In the genomic region with DNA sequence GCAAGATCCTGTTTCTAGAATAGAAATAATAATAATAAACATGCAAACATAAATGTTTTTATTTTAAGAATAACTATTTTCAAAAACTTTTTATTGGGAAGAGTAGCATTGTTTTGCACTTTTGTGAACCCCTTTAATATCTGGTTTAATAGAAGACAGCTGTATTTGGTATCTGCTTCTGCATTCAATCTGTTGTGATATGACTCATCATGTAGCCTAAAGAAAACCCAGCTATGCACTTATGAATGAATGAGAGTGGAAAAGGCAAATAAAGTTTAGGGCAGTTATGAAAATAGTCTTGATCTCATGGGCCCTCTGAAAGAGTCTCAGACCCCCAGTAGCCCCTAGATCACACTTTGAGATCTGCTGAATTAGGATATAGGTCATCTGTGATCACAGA, we compare ENCODE assay signal across 16 cellular contexts.
DNase-seq lines count a peak whose midpoint lies in the region; ATAC-seq, FAIRE-seq and TF ChIP-seq lines count a peak whose summit lies in the region.
"Had no signal": no experiment of that assay in that cellular context is flagged by ENCODE, and none has a peak within 500 bp of the region (broad histone marks: within the 10 kb centered on the region; RNA-seq: fewer than 3 reads in every experiment).

No MANE protein-coding gene starts in this region.

- no peak for TF ChIP-seq CTCF in left lung (IDR thresholded peaks at IDR 0.05)

- intact Hi-C loops in left lung (cut with DNase I), result no loop called here

- H3K4me3 ChIP-seq in left lung, result no peak overlapping the region

- DNase-seq in HS-5 (ENCODE audit: low read depth), result peak; percentile 22
- no peak for DNase-seq in left lung
- DNase-seq in activated CD8-positive, alpha-beta memory T cell treated with anti-CD3 and anti-CD28 coated beads for 24 hours, result no peak
- DNase-seq in NCI-H774 (lab: John Stamatoyannopoulos, UW), result no peak
- DNase-seq: CD4-positive, alpha-beta T cell; EL; GOT3; Karpas-422; NCI-H187 treated with DMSO at 0.1 percent for 48 hours; NCI-H446; NCI-H748 treated with DMSO at 0.1 percent for 48 hours; SHP77 treated with DMSO at 0.1 percent for 48 hours had no signal

- peak; percentile 56 for ATAC-seq in GM18868 (IDR thresholded peaks at IDR 0.05; ENCODE audit: unreplicated experiment)
- ATAC-seq in left lung, result peak; percentile 36
- no peak for ATAC-seq in esophagus mucosa

- H3K36me3 ChIP-seq in left lung, result no peaks in the 10 kb centered on the region

- H3K27ac ChIP-seq in left lung, result no peak overlapping the region

- H3K4me1 ChIP-seq in left lung, result peaks cover 0 to 5% of the 10 kb centered on the region in 2 donors

- H3K27me3 ChIP-seq in left lung, result peaks cover 0 to 6% of the 10 kb centered on the region in 2 donors

- H3K9me3 ChIP-seq in left lung, result peaks cover 0 to 3% of the 10 kb centered on the region in 2 donors

- FAIRE-seq in endometrium (lab: Jason Lieb, UNC), result peak; percentile 8
- FAIRE-seq: RCC 7860 had no signal
